In genomic region chr10:109866168-109866994, GRCh38 we compare ENCODE assay signal across 10 cellular contexts. TPM values are rescaled to one million over a fixed set of nuclear protein-coding genes. Genes with fewer than 3 reads are reported as not detected.
DNase-seq lines count a peak whose midpoint lies in the region; ATAC-seq and TF ChIP-seq lines count a peak whose summit lies in the region.
"Had no signal": no experiment of that assay in that cellular context is flagged by ENCODE, and none has a peak within 500 bp of the region (broad histone marks: within the 10 kb centered on the region; RNA-seq: fewer than 3 reads in every experiment).

No MANE protein-coding gene starts in this region.

- no peak overlapping the region for H3K4me3 ChIP-seq in epithelial cell of proximal tubule (ENCODE audit: low read depth, low read length)
- H3K4me3 ChIP-seq: esophagus muscularis mucosa had no signal

- peaks cover 7% of the 10 kb centered on the region for H3K27me3 Mint-ChIP-seq in nephron progenitor cell (ENCODE audit: low read depth, poor library complexity)
- H3K27me3 Mint-ChIP-seq in stimulated activated naive B cell treated with anti-CD40 and anti-IgM and Interleukin-4, amounts not matched to agents 10 μg/mL and 1 μg/mL and 100 μg/mL, for 72 hours, result no peaks in the 10 kb centered on the region
- H3K27me3 Mint-ChIP-seq: activated CD4-positive, alpha-beta T cell treated with anti-CD3 and anti-CD28 coated beads for 36 hours had no signal

- TF ChIP-seq CTCF in epithelial cell of proximal tubule (conservative IDR thresholded peaks at IDR 0.05; ENCODE audit: low read depth, low read length) (peak; percentile 47), nephron progenitor cell (IDR thresholded peaks at IDR 0.05) (peak; percentile 31)

- DNase-seq in EL, result peak; percentile 16
- DNase-seq in NCI-H2171 (lab: John Stamatoyannopoulos, UW), result peak; percentile 27
- no peak for DNase-seq in epithelial cell of proximal tubule (ENCODE audit: low read depth)
- DNase-seq in nephron progenitor cell, result no peak
- DNase-seq in COLO668 (lab: John Stamatoyannopoulos, UW; ENCODE audit: unreplicated experiment), result no peak
- DNase-seq in stimulated activated naive B cell treated with anti-CD40 and anti-IgM and Interleukin-4, amounts not matched to agents 10 μg/mL and 1 μg/mL and 100 μg/mL, for 72 hours, result no peak
- DNase-seq in HK-2 (ENCODE audit: unreplicated experiment), result no peak
- DNase-seq in activated effector memory CD4-positive, alpha-beta T cell treated with Interleukin-2 at 50 U/mL for 16 hours, result no peak
- DNase-seq: activated CD4-positive, alpha-beta T cell treated with anti-CD3 and anti-CD28 coated beads for 36 hours had no signal

- no peak overlapping the region for H3K4me3 Mint-ChIP-seq in nephron progenitor cell
- H3K4me3 Mint-ChIP-seq in stimulated activated naive B cell treated with anti-CD40 and anti-IgM and Interleukin-4, amounts not matched to agents 10 μg/mL and 1 μg/mL and 100 μg/mL, for 72 hours, result no peak overlapping the region
- H3K4me3 Mint-ChIP-seq: activated CD4-positive, alpha-beta T cell treated with anti-CD3 and anti-CD28 coated beads for 36 hours had no signal

- H3K4me1 Mint-ChIP-seq in nephron progenitor cell, result peaks cover 21% of the 10 kb centered on the region
- H3K4me1 Mint-ChIP-seq in stimulated activated naive B cell treated with anti-CD40 and anti-IgM and Interleukin-4, amounts not matched to agents 10 μg/mL and 1 μg/mL and 100 μg/mL, for 72 hours, result no peaks in the 10 kb centered on the region
- H3K4me1 Mint-ChIP-seq: activated CD4-positive, alpha-beta T cell treated with anti-CD3 and anti-CD28 coated beads for 36 hours had no signal

- no peak overlapping the region for H3K27ac Mint-ChIP-seq in nephron progenitor cell
- no peak overlapping the region for H3K27ac Mint-ChIP-seq in stimulated activated naive B cell treated with anti-CD40 and anti-IgM and Interleukin-4, amounts not matched to agents 10 μg/mL and 1 μg/mL and 100 μg/mL, for 72 hours
- H3K27ac Mint-ChIP-seq: activated CD4-positive, alpha-beta T cell treated with anti-CD3 and anti-CD28 coated beads for 36 hours had no signal

- no peak for ATAC-seq in stimulated activated naive B cell treated with anti-CD40 and anti-IgM and Interleukin-4, amounts not matched to agents 10 μg/mL and 1 μg/mL and 100 μg/mL, for 72 hours (replicated peaks)
- ATAC-seq: activated CD4-positive, alpha-beta T cell treated with anti-CD3 and anti-CD28 coated beads for 36 hours had no signal

- H3K9me3 Mint-ChIP-seq in nephron progenitor cell, result peaks cover 26% of the 10 kb centered on the region
- H3K9me3 Mint-ChIP-seq in stimulated activated naive B cell treated with anti-CD40 and anti-IgM and Interleukin-4, amounts not matched to agents 10 μg/mL and 1 μg/mL and 100 μg/mL, for 72 hours, result peaks cover 11 to 15% of the 10 kb centered on the region in 2 donors

- peaks cover 80% of the 10 kb centered on the region for H3K36me3 Mint-ChIP-seq in nephron progenitor cell (ENCODE audit: low read depth)
- peaks cover 64 to 89% of the 10 kb centered on the region in 2 donors for H3K36me3 Mint-ChIP-seq in stimulated activated naive B cell treated with anti-CD40 and anti-IgM and Interleukin-4, amounts not matched to agents 10 μg/mL and 1 μg/mL and 100 μg/mL, for 72 hours

RNA-seq across cellular contexts. Expression of gene XPNPEP1, which starts 56.9 kb away (rescaled TPM):
- 98.1 and 191 TPM in 2 replicates for total RNA-seq in epithelial cell of proximal tubule

Comparison
In these comparisons a context has a peak if more than half of its experiments do, and no peak if none do; other contexts are left out.
1. DNase-seq: peak in EL (single experiment) and NCI-H2171 (single experiment); none in epithelial cell of proximal tubule (single experiment), nephron progenitor cell (single experiment), COLO668 (single experiment), stimulated activated naive B cell treated with anti-CD40 and anti-IgM and Interleukin-4, amounts not matched to agents 10 μg/mL and 1 μg/mL and 100 μg/mL, for 72 hours (single experiment), HK-2 (single experiment) and activated effector memory CD4-positive, alpha-beta T cell treated with Interleukin-2 at 50 U/mL for 16 hours (single experiment).